Comparison of ENCODE assay signal across 25 cellular contexts in genomic region chr6:69138893-69139494, GRCh38.
DNase-seq lines count a peak whose midpoint lies in the region; ATAC-seq and TF ChIP-seq lines count a peak whose summit lies in the region.
"Had no signal": no experiment of that assay in that cellular context is flagged by ENCODE, and none has a peak within 500 bp of the region (broad histone marks: within the 10 kb centered on the region; RNA-seq: fewer than 3 reads in every experiment).

No MANE protein-coding gene starts in this region.

- no peaks in the 10 kb centered on the region for H3K79me2 ChIP-seq in neural progenitor cell (ENCODE audit: low read depth)

- no peak for TF ChIP-seq CTCF in WTC11 (IDR thresholded peaks at IDR 0.05)
- TF ChIP-seq CTCF in heart right ventricle (IDR thresholded peaks at IDR 0.05) = no peak
- no peak for TF ChIP-seq CTCF in neural progenitor cell (IDR thresholded peaks at IDR 0.05)
- TF ChIP-seq CTCF in sigmoid colon (IDR thresholded peaks at IDR 0.05) = no peak

- H2AFZ ChIP-seq in neural progenitor cell (replicated peaks) = no peak overlapping the region

- H3K4me3 ChIP-seq in H7 (ENCODE audit: insufficient read depth, low read depth, low read length) (no peak overlapping the region), heart right ventricle (peak overlapping the region in 6 of 10 donors; percentile 2 to 21 (median 18)), neural progenitor cell (no peak overlapping the region), sigmoid colon (no peak overlapping the region)
- H3K4me3 ChIP-seq: ascending aorta, MG63, SJSA1, thyroid gland had no signal

- no peak for TF ChIP-seq POLR2A in sigmoid colon (IDR thresholded peaks at IDR 0.05)

- intact Hi-C loops in heart right ventricle (cut with DNase I) (loop anchor here in 2 of 10 donors (5.0 kb wide), 2 partner anchors 47 to 162 kb away; no protein-coding TSS in a partner anchor), sigmoid colon (cut with DNase I) (no loop called here)

- H3K36me3 Mint-ChIP-seq in WTC11 (no peaks in the 10 kb centered on the region), neural progenitor cell (no peaks in the 10 kb centered on the region)
- no peaks in the 10 kb centered on the region for H3K36me3 Mint-ChIP-seq in activated naive CD4-positive, alpha-beta T cell treated with anti-CD3 and anti-CD28 coated beads, Interleukin-2, amount 50 U/mL, for 72 hours
- H3K36me3 Mint-ChIP-seq: CD4-positive, alpha-beta memory T cell had no signal

- peaks cover 7% of the 10 kb centered on the region for H3K4me1 Mint-ChIP-seq in WTC11
- no peaks in the 10 kb centered on the region for H3K4me1 Mint-ChIP-seq in neural progenitor cell
- H3K4me1 Mint-ChIP-seq: CD4-positive, alpha-beta memory T cell had no signal

- H3K4me1 ChIP-seq in heart right ventricle (peaks cover 0 to 30% (median 0%) of the 10 kb centered on the region in 9 donors), neural progenitor cell (no peaks in the 10 kb centered on the region), sigmoid colon (peaks cover 0 to 3% (median 0%) of the 10 kb centered on the region in 4 donors)
- H3K4me1 ChIP-seq: ascending aorta, SJSA1, thyroid gland had no signal

- H4K20me1 ChIP-seq in neural progenitor cell (ENCODE audit: low read depth) = no peaks in the 10 kb centered on the region

- DNase-seq in H7 = peak; percentile 7
- no peak for DNase-seq in WTC11 (ENCODE audit: low spot score)
- DNase-seq in heart right ventricle = peak; percentile 19 to 43
- peak; percentile 5 for DNase-seq in neural progenitor cell (ENCODE audit: low spot score)
- no peak for DNase-seq in activated naive CD4-positive, alpha-beta T cell treated with anti-CD3 and anti-CD28 coated beads, Interleukin-2, amount 50 U/mL, for 72 hours (ENCODE audit: low spot score in 2 of 2)
- no peak for DNase-seq in stimulated activated CD4-positive, alpha-beta T cell treated with anti-CD3 and anti-CD28 coated beads, Interleukin-12 subunit alpha, Interleukin-12 subunit beta, amount 100 ng/mL, for 4 hours
- DNase-seq in sigmoid colon = no peak
- no peak for DNase-seq in dermis blood vessel endothelial cell
- DNase-seq: activated CD8-positive, alpha-beta T cell treated with anti-CD3 and anti-CD28 coated beads for 36 hours; activated naive CD4-positive, alpha-beta T cell treated with anti-CD3 and anti-CD28 coated beads, Interleukin-2, amount 50 U/mL, for 16 hours; activated T-cell treated with anti-CD3 and anti-CD28 coated beads, Interleukin-2, amount 50 U/mL, for 24 hours; CD4-positive, alpha-beta memory T cell; IMR-90; MG63; NCI-H774; nucleus accumbens; OCI-M1; stimulated activated CD4-positive, alpha-beta T cell treated with anti-CD3 and anti-CD28 coated beads, Interleukin-2, amount 100 ng/mL, for 24 hours; stimulated activated naive CD4-positive, alpha-beta T cell treated with Interleukin-2 at 50 U/mL for 16 hours; thyroid gland had no signal

- H3K4me3 Mint-ChIP-seq in WTC11 = no peak overlapping the region
- no peak overlapping the region for H3K4me3 Mint-ChIP-seq in neural progenitor cell
- H3K4me3 Mint-ChIP-seq: activated CD8-positive, alpha-beta T cell treated with anti-CD3 and anti-CD28 coated beads for 36 hours; activated T-cell treated with anti-CD3 and anti-CD28 coated beads, Interleukin-2, amount 50 U/mL, for 24 hours; CD4-positive, alpha-beta memory T cell; T-helper 2 cell treated with Interferon-gamma antibody and Interleukin-4, amounts not matched to agents 5 μg/mL and 100 μg/mL, for 36 hours had no signal

- H3K27ac ChIP-seq in heart right ventricle (peak overlapping the region; percentile 32 to 87 (median 78)), neural progenitor cell (no peak overlapping the region), sigmoid colon (no peak overlapping the region)
- H3K27ac ChIP-seq: ascending aorta, SJSA1, thyroid gland had no signal

- TF ChIP-seq EP300 in sigmoid colon (IDR thresholded peaks at IDR 0.05) = no peak

- POLR2A ChIA-PET in WTC11 (lab: Charles Lee) = no interaction called here

- H3K9ac ChIP-seq in neural progenitor cell = no peak overlapping the region

- H3K9me3 ChIP-seq in heart right ventricle (peaks cover 0 to 10% (median 0%) of the 10 kb centered on the region in 11 donors), neural progenitor cell (ENCODE audit: low read depth) (no peaks in the 10 kb centered on the region), sigmoid colon (no peaks in the 10 kb centered on the region)
- H3K9me3 ChIP-seq: ascending aorta, MG63, SJSA1, thyroid gland had no signal

- WGBS in heart right ventricle, 2 donors = 37 to 69% methylated on average over 4 of the region's 4 CpGs
- 92 to 94% methylated on average over 4 of the region's 4 CpGs for WGBS in sigmoid colon, 2 donors

- no peaks in the 10 kb centered on the region for H3F3A ChIP-seq in neural progenitor cell (ENCODE audit: low read depth)

- CTCF ChIA-PET in WTC11 (lab: Charles Lee) = no interaction called here

- no peak overlapping the region for H3K27ac Mint-ChIP-seq in WTC11
- no peak overlapping the region for H3K27ac Mint-ChIP-seq in neural progenitor cell
- no peak overlapping the region for H3K27ac Mint-ChIP-seq in activated naive CD4-positive, alpha-beta T cell treated with anti-CD3 and anti-CD28 coated beads, Interleukin-2, amount 50 U/mL, for 72 hours
- H3K27ac Mint-ChIP-seq: activated CD8-positive, alpha-beta T cell treated with anti-CD3 and anti-CD28 coated beads for 36 hours; activated T-cell treated with anti-CD3 and anti-CD28 coated beads, Interleukin-2, amount 50 U/mL, for 24 hours; CD4-positive, alpha-beta memory T cell; T-helper 2 cell treated with Interferon-gamma antibody and Interleukin-4, amounts not matched to agents 5 μg/mL and 100 μg/mL, for 36 hours had no signal

- H3K4me2 ChIP-seq in neural progenitor cell = no peak overlapping the region

- H3K27me3 ChIP-seq in H7 (ENCODE audit: control insufficient read depth, insufficient read depth, low read length) (no peaks in the 10 kb centered on the region), heart right ventricle (no peaks in the 10 kb centered on the region), neural progenitor cell (no peaks in the 10 kb centered on the region), sigmoid colon (no peaks in the 10 kb centered on the region)
- H3K27me3 ChIP-seq: ascending aorta, MG63, SJSA1, thyroid gland had no signal

- peaks cover 16% of the 10 kb centered on the region for H3K9me3 Mint-ChIP-seq in WTC11
- H3K9me3 Mint-ChIP-seq in neural progenitor cell = no peaks in the 10 kb centered on the region
- peaks cover 3 to 11% of the 10 kb centered on the region in 2 donors for H3K9me3 Mint-ChIP-seq in activated naive CD4-positive, alpha-beta T cell treated with anti-CD3 and anti-CD28 coated beads, Interleukin-2, amount 50 U/mL, for 72 hours
- H3K9me3 Mint-ChIP-seq: T-helper 2 cell treated with Interferon-gamma antibody and Interleukin-4, amounts not matched to agents 5 μg/mL and 100 μg/mL, for 36 hours had no signal

- ATAC-seq in WTC11 (peak; percentile 46; the same call in 1 of the 2 replicates), heart right ventricle (peak; percentile 44 to 90 (median 87))
- ATAC-seq in activated naive CD4-positive, alpha-beta T cell treated with anti-CD3 and anti-CD28 coated beads, Interleukin-2, amount 50 U/mL, for 72 hours = no peak
- ATAC-seq: activated CD8-positive, alpha-beta T cell treated with anti-CD3 and anti-CD28 coated beads for 36 hours; left lobe of liver; sciatic nerve had no signal

- H3K36me3 ChIP-seq in H7 (replicated peaks; ENCODE audit: control insufficient read depth, insufficient read depth, low read length) (no peaks in the 10 kb centered on the region), heart right ventricle (no peaks in the 10 kb centered on the region), neural progenitor cell (no peaks in the 10 kb centered on the region), sigmoid colon (no peaks in the 10 kb centered on the region)
- H3K36me3 ChIP-seq: ascending aorta, MG63, SJSA1, thyroid gland had no signal

- H3K27me3 Mint-ChIP-seq in WTC11 (ENCODE audit: low read depth) (no peaks in the 10 kb centered on the region), neural progenitor cell (ENCODE audit: insufficient read depth, low read depth) (no peaks in the 10 kb centered on the region)
- H3K27me3 Mint-ChIP-seq: activated CD8-positive, alpha-beta T cell treated with anti-CD3 and anti-CD28 coated beads for 36 hours; activated T-cell treated with anti-CD3 and anti-CD28 coated beads, Interleukin-2, amount 50 U/mL, for 24 hours; CD4-positive, alpha-beta memory T cell had no signal

TF ChIP-seq in WTC11, 78 proteins besides CTCF, POLR2A, EP300 and RAD21:
- no peak for TF ChIP-seq ETV6 (CRISPR knock-in tag; IDR thresholded peaks at IDR 0.05)
- no peak for TF ChIP-seq PRRX2 (CRISPR knock-in tag; IDR thresholded peaks at IDR 0.05)
- TF ChIP-seq IRF1 (CRISPR knock-in tag; IDR thresholded peaks at IDR 0.05) = no peak
- TF ChIP-seq FOXJ3 (CRISPR knock-in tag; IDR thresholded peaks at IDR 0.05; ENCODE audit: borderline replicate concordance) = no peak
- no peak for TF ChIP-seq ZSCAN18 (CRISPR knock-in tag; IDR thresholded peaks at IDR 0.05)
- no peak for TF ChIP-seq MXD4 (CRISPR knock-in tag; IDR thresholded peaks at IDR 0.05; ENCODE audit: borderline replicate concordance)
- TF ChIP-seq ZNF138 (CRISPR knock-in tag; conservative IDR thresholded peaks at IDR 0.05) = no peak
- no peak for TF ChIP-seq ZNF671 (CRISPR knock-in tag; IDR thresholded peaks at IDR 0.05)
- no peak for TF ChIP-seq IRF2 (CRISPR knock-in tag; IDR thresholded peaks at IDR 0.05; ENCODE audit: borderline replicate concordance, low read depth)
- TF ChIP-seq CBFB (CRISPR knock-in tag; IDR thresholded peaks at IDR 0.05; ENCODE audit: low read depth) = no peak
- no peak for TF ChIP-seq OVOL2 (CRISPR knock-in tag; IDR thresholded peaks at IDR 0.05; ENCODE audit: borderline replicate concordance)
- TF ChIP-seq EMX1 (CRISPR knock-in tag; IDR thresholded peaks at IDR 0.05) = no peak

Comparison
In these comparisons a context has a peak if more than half of its experiments do, and no peak if none do; other contexts are left out.
1. DNase-seq: peak in H7 (single experiment), heart right ventricle (2 of 2) and neural progenitor cell (single experiment); none in WTC11 (single experiment), activated naive CD4-positive, alpha-beta T cell treated with anti-CD3 and anti-CD28 coated beads, Interleukin-2, amount 50 U/mL, for 72 hours (0 of 2), stimulated activated CD4-positive, alpha-beta T cell treated with anti-CD3 and anti-CD28 coated beads, Interleukin-12 subunit alpha, Interleukin-12 subunit beta, amount 100 ng/mL, for 4 hours (single experiment), sigmoid colon (single experiment) and dermis blood vessel endothelial cell (single experiment).
2. H3K4me3 ChIP-seq: peak in heart right ventricle (6 of 10); none in H7 (single experiment), neural progenitor cell (single experiment) and sigmoid colon (0 of 4).
3. ATAC-seq: peak in WTC11 (single experiment) and heart right ventricle (8 of 8); none in activated naive CD4-positive, alpha-beta T cell treated with anti-CD3 and anti-CD28 coated beads, Interleukin-2, amount 50 U/mL, for 72 hours (0 of 2).
4. H3K27ac ChIP-seq: peak in heart right ventricle (10 of 10); none in neural progenitor cell (single experiment) and sigmoid colon (0 of 4).